Comparison of ENCODE assay signal across 9 cellular contexts in the genomic region with DNA sequence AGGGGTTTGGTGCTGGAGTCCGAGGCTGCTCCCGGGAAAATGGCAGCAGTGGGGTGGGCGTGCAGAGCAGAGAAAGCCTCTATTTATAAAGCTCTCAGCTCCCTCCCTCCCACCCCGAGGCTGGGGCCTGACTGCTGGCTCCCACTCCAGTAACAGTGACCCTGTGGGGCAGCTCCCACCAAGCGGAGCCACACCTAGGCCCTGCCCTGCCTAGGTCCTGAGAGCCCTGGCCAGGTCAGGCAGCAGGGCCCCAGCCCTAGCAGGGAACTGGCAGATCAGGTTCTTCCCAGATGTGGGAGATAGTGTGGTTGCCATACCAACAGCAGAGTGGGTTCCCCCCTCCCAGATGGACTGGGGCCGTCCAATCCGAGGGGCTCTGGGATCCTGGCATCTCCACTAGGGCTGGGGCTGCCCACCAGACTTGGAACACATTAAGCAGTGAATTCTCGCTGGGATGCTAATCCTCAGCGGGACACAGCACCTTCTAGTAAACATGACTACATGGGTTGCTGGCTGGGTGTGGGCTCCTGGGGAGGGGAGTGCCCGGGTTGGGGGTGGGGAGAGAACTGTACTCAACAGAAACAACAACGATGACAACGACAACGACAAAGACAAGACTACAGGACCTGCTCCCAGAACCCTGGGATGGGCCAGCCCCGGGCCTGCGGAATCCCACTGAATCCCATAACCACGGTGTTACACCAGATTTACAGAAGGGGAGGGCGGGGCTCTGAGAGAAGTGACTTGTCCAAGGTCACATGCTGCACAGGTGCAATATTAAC. TPM values are rescaled to one million over a fixed set of nuclear protein-coding genes. Genes with fewer than 3 reads are reported as not detected.
DNase-seq lines count a peak whose midpoint lies in the region; ATAC-seq, FAIRE-seq and TF ChIP-seq lines count a peak whose summit lies in the region.
"Had no signal": no experiment of that assay in that cellular context is flagged by ENCODE, and none has a peak within 500 bp of the region (broad histone marks: within the 10 kb centered on the region; RNA-seq: fewer than 3 reads in every experiment).

No MANE protein-coding gene starts in this region.

- TF ChIP-seq CTCF in PC-3 (conservative IDR thresholded peaks at IDR 0.05; ENCODE audit: low read depth, low read length) (no peak), endothelial cell of umbilical vein (IDR thresholded peaks at IDR 0.05; ENCODE audit: extremely low read depth in 1 of 2, insufficient read depth in 1 of 2, low read depth in 1 of 2, low read length in 2 of 2) (no peak)

- dilution Hi-C loops in endothelial cell of umbilical vein (cut with MboI; ENCODE audit: extremely low pct_ligation_motif_present, low sequenced_read_pairs), result no loop called here

- H2AFZ ChIP-seq in PC-3 (ENCODE audit: low read length) (no peak overlapping the region), endothelial cell of umbilical vein (ENCODE audit: low read depth, low read length) (no peak overlapping the region)

- ATAC-seq in PC-3, result peak; percentile 27

- CTCF ChIA-PET in PC-3 (lab: Charles Lee) (no interaction called here), endothelial cell of umbilical vein (lab: Charles Lee) (no interaction called here)

- H3K9me3 ChIP-seq in PC-3 (ENCODE audit: low read length), result no peaks in the 10 kb centered on the region
- H3K9me3 ChIP-seq in endothelial cell of umbilical vein (replicated peaks; ENCODE audit: control insufficient read depth, insufficient read depth, low read length), result no peaks in the 10 kb centered on the region

- BruUV-seq in PC-3 (replicated peaks; lab: Mats Ljungman, UMichigan), result TSS peak; percentile 53
- BruUV-seq in endothelial cell of umbilical vein (replicated peaks; lab: Mats Ljungman, UMichigan), result TSS peak; percentile 11

- no peaks in the 10 kb centered on the region for H3K9me1 ChIP-seq in endothelial cell of umbilical vein (replicated peaks; ENCODE audit: control insufficient read depth, extremely low read depth, insufficient read depth, low read length)

- no peaks in the 10 kb centered on the region for H3K9me2 ChIP-seq in PC-3 (replicated peaks; ENCODE audit: low read length)

- H3K27ac ChIP-seq in PC-3 (ENCODE audit: low read length) (no peak overlapping the region; the same call in 1 of the 2 replicates), endothelial cell of umbilical vein (ENCODE audit: insufficient read depth, low read depth, low read length) (no peak overlapping the region)

- no peaks in the 10 kb centered on the region for H4K20me1 ChIP-seq in PC-3 (ENCODE audit: low read length)
- no peaks in the 10 kb centered on the region for H4K20me1 ChIP-seq in endothelial cell of umbilical vein (replicated peaks; ENCODE audit: control insufficient read depth, extremely low read depth, insufficient read depth, low read length)

- H3K79me2 ChIP-seq in PC-3 (ENCODE audit: low read length), result peaks cover 38% of the 10 kb centered on the region
- peaks cover 27% of the 10 kb centered on the region for H3K79me2 ChIP-seq in endothelial cell of umbilical vein (ENCODE audit: control insufficient read depth, insufficient read depth, low read length)

- no peak overlapping the region for H3K9ac ChIP-seq in PC-3 (ENCODE audit: low read length)
- no peak overlapping the region for H3K9ac ChIP-seq in endothelial cell of umbilical vein (replicated peaks; ENCODE audit: extremely low read depth, insufficient read depth, low read length)

- DNase-seq in NCI-H2227 (lab: John Stamatoyannopoulos, UW; ENCODE audit: unreplicated experiment), result peak; percentile 77
- DNase-seq in NCI-H2227 treated with DMSO at 0.1 percent for 48 hours (lab: John Stamatoyannopoulos, UW), result no peak
- peak; percentile 54 for DNase-seq in PC-3
- no peak for DNase-seq in endothelial cell of umbilical vein (ENCODE audit: low read depth, low spot score)
- peak in 32 of 56 donors; percentile 9 to 69 (median 47) for DNase-seq in nucleus accumbens (lab: John Stamatoyannopoulos, UW)
- DNase-seq in HCEC 1CT, result no peak
- no peak for DNase-seq in NCI-H1092 treated with DMSO at 0.1 percent for 48 hours (lab: John Stamatoyannopoulos, UW)
- no peak for DNase-seq in NK-92 treated with Interleukin-12 subunit alpha and Interleukin-12 subunit beta, amount 100 ng/mL, for 24 hours (lab: John Stamatoyannopoulos, UW)

- intact Hi-C loops in PC-3 (cut with micrococcal nuclease) (no loop called here), endothelial cell of umbilical vein (cut with micrococcal nuclease) (loop anchor here (5.0 to 10.0 kb wide), 2 partner anchors 79 to 292 kb away; a partner anchor contains a TSS)

- H3K4me1 ChIP-seq in PC-3 (ENCODE audit: insufficient read depth, low read length) (peaks cover 15% of the 10 kb centered on the region; the same call in 1 of the 2 replicates), endothelial cell of umbilical vein (ENCODE audit: control insufficient read depth, extremely low read depth, insufficient read depth, low read length) (peaks cover 7% of the 10 kb centered on the region)

- peak overlapping the region; percentile 94 for H3K4me2 ChIP-seq in PC-3 (ENCODE audit: low read length)
- no peak overlapping the region for H3K4me2 ChIP-seq in endothelial cell of umbilical vein (ENCODE audit: insufficient read depth, low read length)

- H3K4me3 ChIP-seq in PC-3 (ENCODE audit: low read length) (peak overlapping the region; percentile 84), endothelial cell of umbilical vein (replicated peaks in 1 of 3; ENCODE audit: insufficient read depth in 1 of 3, low read depth in 1 of 3, low read length in 3 of 3) (no peak overlapping the region)

- no peaks in the 10 kb centered on the region for H3F3A ChIP-seq in PC-3 (ENCODE audit: low read length, unreplicated experiment)

- POLR2A ChIA-PET in PC-3 (lab: Charles Lee; ENCODE audit: unreplicated experiment) (no interaction called here), endothelial cell of umbilical vein (lab: Charles Lee) (no interaction called here)

- no peak for TF ChIP-seq POLR2A in endothelial cell of umbilical vein (IDR thresholded peaks at IDR 0.05; ENCODE audit: low read depth, low read length)

- FAIRE-seq in endothelial cell of umbilical vein (lab: Jason Lieb, UNC), result no peak
- FAIRE-seq: colon had no signal

- no peaks in the 10 kb centered on the region for H3K27me3 ChIP-seq in PC-3 (ENCODE audit: low read length)
- no peaks in the 10 kb centered on the region for H3K27me3 ChIP-seq in endothelial cell of umbilical vein (ENCODE audit: control insufficient read depth in 2 of 2, insufficient read depth in 2 of 2, low read length in 2 of 2)

- H3K36me3 ChIP-seq in PC-3 (ENCODE audit: low read depth, low read length) (no peaks in the 10 kb centered on the region), endothelial cell of umbilical vein (ENCODE audit: control insufficient read depth in 2 of 2, extremely low read depth in 1 of 2, insufficient read depth in 2 of 2, low read length in 2 of 2) (no peaks in the 10 kb centered on the region)

TF ChIP-seq in endothelial cell of umbilical vein, 7 proteins besides CTCF, POLR2A, EP300 and RAD21:
- TF ChIP-seq, protein P1, sequence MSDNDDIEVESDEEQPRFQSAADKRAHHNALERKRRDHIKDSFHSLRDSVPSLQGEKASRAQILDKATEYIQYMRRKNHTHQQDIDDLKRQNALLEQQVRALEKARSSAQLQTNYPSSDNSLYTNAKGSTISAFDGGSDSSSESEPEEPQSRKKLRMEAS (IDR thresholded peaks at IDR 0.05; ENCODE audit: insufficient read depth, insufficient read length), result no peak
- TF ChIP-seq POLR2AphosphoS5 (IDR thresholded peaks at IDR 0.05; ENCODE audit: insufficient read depth, low read depth, low read length), result no peak
- TF ChIP-seq EZH2 (IDR thresholded peaks at IDR 0.05; ENCODE audit: borderline replicate concordance, low read depth, low read length, severe bottlenecking), result no peak
- TF ChIP-seq FOS (IDR thresholded peaks at IDR 0.05; ENCODE audit: borderline replicate concordance, insufficient read depth, low read length), result no peak
- no peak for TF ChIP-seq JUN (IDR thresholded peaks at IDR 0.05; ENCODE audit: borderline replicate concordance, insufficient read depth, insufficient read length, low read depth)
- no peak for TF ChIP-seq MYC (IDR thresholded peaks at IDR 0.05; ENCODE audit: low read depth, low read length)
- TF ChIP-seq GATA2 (IDR thresholded peaks at IDR 0.05; ENCODE audit: insufficient read depth, insufficient read length, low read depth, low read length), result no peak

RNA-seq across cellular contexts. Expression of a gene that starts 1.5 kb away (rescaled TPM):
- total RNA-seq in PC-3 (2014; rRNA removed) (44.1 and 60.4 TPM in 2 replicates), endothelial cell of umbilical vein (55.8 and 58.8 TPM in 2 replicates)
- polyA plus RNA-seq in endothelial cell of umbilical vein, result 77.5 and 91.9 TPM in 2 replicates
- polyA plus RNA-seq in endothelial cell of umbilical vein (2011; cell fraction: cytosol; rRNA removed), result 39.7 and 56.0 TPM in 2 replicates
- 277 and 325 TPM in 2 replicates for polyA plus RNA-seq in endothelial cell of umbilical vein (2011; cell fraction: nucleus; rRNA removed)
- 39.9 and 52.4 TPM in 2 replicates for polyA plus RNA-seq in endothelial cell of umbilical vein (2012)
- polyA minus RNA-seq in endothelial cell of umbilical vein, result 26.6 and 38.9 TPM in 2 replicates
- 84.7 TPM for polyA minus RNA-seq in endothelial cell of umbilical vein (2011; cell fraction: cytosol; rRNA and poly(A)+ RNA removed)
- polyA minus RNA-seq in endothelial cell of umbilical vein (2011; cell fraction: nucleus; rRNA and poly(A)+ RNA removed), result 27.8 and 31.7 TPM in 2 replicates

RNA-seq across cellular contexts. Expression of a gene that starts 9.8 kb away (rescaled TPM):
- total RNA-seq in PC-3 (2014; rRNA removed) (29.6 TPM in 2 replicates), endothelial cell of umbilical vein (28.0 and 29.5 TPM in 2 replicates)
- polyA plus RNA-seq in endothelial cell of umbilical vein, result 27.7 and 28.0 TPM in 2 replicates
- polyA plus RNA-seq in endothelial cell of umbilical vein (2011; cell fraction: cytosol; rRNA removed), result 13.1 and 15.9 TPM in 2 replicates
- polyA plus RNA-seq in endothelial cell of umbilical vein (2011; cell fraction: nucleus; rRNA removed), result 125 and 138 TPM in 2 replicates
- polyA plus RNA-seq in endothelial cell of umbilical vein (2012), result 15.3 and 16.1 TPM in 2 replicates
- polyA minus RNA-seq in endothelial cell of umbilical vein, result 12.8 and 20.8 TPM in 2 replicates
- 11.4 TPM for polyA minus RNA-seq in endothelial cell of umbilical vein (2011; cell fraction: cytosol; rRNA and poly(A)+ RNA removed)
- polyA minus RNA-seq in endothelial cell of umbilical vein (2011; cell fraction: nucleus; rRNA and poly(A)+ RNA removed), result 18.4 and 31.4 TPM in 2 replicates

RNA-seq across cellular contexts. Expression of a gene that starts 54.3 kb away (rescaled TPM):
- total RNA-seq in PC-3 (2014; rRNA removed) (27.3 and 37.1 TPM in 2 replicates), endothelial cell of umbilical vein (17.7 and 26.6 TPM in 2 replicates)
- 28.3 and 32.4 TPM in 2 replicates for polyA plus RNA-seq in endothelial cell of umbilical vein
- polyA plus RNA-seq in endothelial cell of umbilical vein (2011; cell fraction: cytosol; rRNA removed), result 25.7 and 26.5 TPM in 2 replicates
- polyA plus RNA-seq in endothelial cell of umbilical vein (2011; cell fraction: nucleus; rRNA removed), result 17.0 and 17.1 TPM in 2 replicates
- polyA plus RNA-seq in endothelial cell of umbilical vein (2012), result 9.2 and 11.8 TPM in 2 replicates
- 17.7 and 20.7 TPM in 2 replicates for polyA minus RNA-seq in endothelial cell of umbilical vein
- polyA minus RNA-seq in endothelial cell of umbilical vein (2011; cell fraction: cytosol; rRNA and poly(A)+ RNA removed), result 14.8 TPM
- polyA minus RNA-seq in endothelial cell of umbilical vein (2011; cell fraction: nucleus; rRNA and poly(A)+ RNA removed), result 4.9 and 7.0 TPM in 2 replicates

Comparison
In these comparisons a context has a peak if more than half of its experiments do, and no peak if none do; other contexts are left out.
1. DNase-seq: peak in NCI-H2227 (single experiment), PC-3 (single experiment) and nucleus accumbens (32 of 56); none in NCI-H2227 treated with DMSO at 0.1 percent for 48 hours (single experiment), endothelial cell of umbilical vein (single experiment), HCEC 1CT (single experiment), NCI-H1092 treated with DMSO at 0.1 percent for 48 hours (single experiment) and NK-92 treated with Interleukin-12 subunit alpha and Interleukin-12 subunit beta, amount 100 ng/mL, for 24 hours (single experiment).